ENCODE assay signal across 1 cellular context in the genomic region with DNA sequence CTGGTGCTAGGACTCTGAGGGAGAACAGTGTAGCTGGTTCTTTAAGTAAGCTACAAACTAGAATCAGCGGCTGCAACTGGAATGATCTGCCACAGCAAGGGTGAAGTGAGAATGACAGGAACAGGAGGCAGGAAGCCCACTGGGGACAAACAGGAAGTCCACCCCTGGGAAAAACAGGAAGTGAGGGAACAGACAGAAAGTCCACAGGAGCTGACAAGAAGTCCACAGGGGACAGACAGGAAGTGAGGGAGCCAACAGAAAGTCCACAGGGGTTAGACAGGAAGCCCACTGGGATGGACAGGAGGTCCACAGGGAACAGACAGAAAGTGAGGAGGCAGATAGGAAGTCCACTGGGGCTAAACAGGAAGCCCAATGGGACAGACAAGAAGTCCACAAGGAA.
TF ChIP-seq lines count a peak whose summit lies in the region.

No MANE protein-coding gene starts in this region.

TF ChIP-seq in H1, 55 proteins besides CTCF, POLR2A, EP300 and RAD21 (continued from another document):
- TF ChIP-seq EGR1 (IDR thresholded peaks at IDR 0.05; ENCODE audit: borderline replicate concordance, low read depth, low read length) (no peak), TAF1 (IDR thresholded peaks at IDR 0.05; ENCODE audit: low read depth, low read length) (no peak), JUN (IDR thresholded peaks at IDR 0.05; ENCODE audit: low read depth, low read length) (no peak), KDM1A (IDR thresholded peaks at IDR 0.05; ENCODE audit: borderline replicate concordance, low read length) (no peak), CHD2 (IDR thresholded peaks at IDR 0.05; ENCODE audit: low read length) (no peak), SAP30 (IDR thresholded peaks at IDR 0.05; ENCODE audit: insufficient read depth, insufficient replicate concordance, low read length) (no peak), GTF2F1 (IDR thresholded peaks at IDR 0.05; ENCODE audit: borderline replicate concordance, low read depth, low read length) (no peak), PHF8 (conservative IDR thresholded peaks at IDR 0.05; ENCODE audit: low read depth, low read length) (no peak), ASH2L (IDR thresholded peaks at IDR 0.05; ENCODE audit: low read length) (no peak)
